23 cellular contexts compared by ENCODE assay signal in genomic region chr10:24869354-24870016, GRCh38.
DNase-seq lines count a peak whose midpoint lies in the region; ATAC-seq, FAIRE-seq and TF ChIP-seq lines count a peak whose summit lies in the region.
"Had no signal": no experiment of that assay in that cellular context is flagged by ENCODE, and none has a peak within 500 bp of the region (broad histone marks: within the 10 kb centered on the region; RNA-seq: fewer than 3 reads in every experiment).

No MANE protein-coding gene starts in this region.

- no peaks in the 10 kb centered on the region for H4K20me1 ChIP-seq in keratinocyte (ENCODE audit: control insufficient read depth, extremely low read depth, insufficient read depth, low read length)

- ATAC-seq in HG02981 (IDR thresholded peaks at IDR 0.05; ENCODE audit: unreplicated experiment) = no peak
- ATAC-seq: heart right ventricle; natural killer cell treated with Interleukin-12 subunit alpha and Interleukin-12 subunit beta and Interleukin-15 and Interleukin-18, amount 100 ng/mL, for 72 hours had no signal

- H3K27ac ChIP-seq in keratinocyte (ENCODE audit: control insufficient read depth, insufficient read depth, low read length) = no peak overlapping the region
- H3K27ac ChIP-seq: cardiac muscle cell, uterus had no signal

- peak; percentile 9 for FAIRE-seq in keratinocyte (lab: Jason Lieb, UNC)

- H3K36me3 ChIP-seq in MG63 (no peaks in the 10 kb centered on the region), keratinocyte (ENCODE audit: control insufficient read depth in 2 of 2, extremely low read depth in 1 of 2, insufficient read depth in 2 of 2, low read length in 2 of 2) (no peaks in the 10 kb centered on the region)
- H3K36me3 ChIP-seq: cardiac muscle cell, heart right ventricle, uterus had no signal

- H3K4me3 ChIP-seq in MG63 = no peak overlapping the region
- no peak overlapping the region for H3K4me3 ChIP-seq in astrocyte of the spinal cord (ENCODE audit: low read depth, low read length)
- no peak overlapping the region for H3K4me3 ChIP-seq in keratinocyte (ENCODE audit: control insufficient read depth in 2 of 3, extremely low read depth in 1 of 3, insufficient read depth in 2 of 3, low read depth in 1 of 3, low read length in 3 of 3)
- H3K4me3 ChIP-seq: cardiac muscle cell, heart right ventricle, uterus had no signal

- no peaks in the 10 kb centered on the region for H3K9me1 ChIP-seq in keratinocyte (ENCODE audit: control insufficient read depth, extremely low read depth, insufficient read depth, low read length)

- TF ChIP-seq CTCF in astrocyte of the spinal cord (IDR thresholded peaks at IDR 0.05; ENCODE audit: low read depth, low read length) (no peak), keratinocyte (optimal IDR thresholded peaks at IDR 0.05 in 1 of 3, IDR thresholded peaks at IDR 0.05 in 1 of 3, conservative IDR thresholded peaks at IDR 0.05 in 1 of 3; ENCODE audit: extremely low read depth in 1 of 3, insufficient read depth in 2 of 3, low read length in 3 of 3) (no peak)

- no peak overlapping the region for H3K9ac ChIP-seq in keratinocyte (ENCODE audit: control insufficient read depth, extremely low read depth, insufficient read depth, low read length)

- H3K79me2 ChIP-seq in keratinocyte (ENCODE audit: control insufficient read depth, insufficient read depth, low read length) = no peaks in the 10 kb centered on the region

- DNase-seq in DMS53 treated with DMSO at 0.1 percent for 48 hours (lab: John Stamatoyannopoulos, UW; ENCODE audit: unreplicated experiment) (peak; percentile 47), MG63 (peak; percentile 7), astrocyte of the spinal cord (ENCODE audit: low read depth, low spot score) (peak; percentile 68), keratinocyte (ENCODE audit: low read depth, low spot score) (no peak), NCI-H146 (lab: John Stamatoyannopoulos, UW) (no peak), islet precursor cell (no peak), activated gamma-delta T cell (lab: John Stamatoyannopoulos, UW) (no peak)
- DNase-seq: activated CD4-positive, CD25-positive, alpha-beta regulatory T cell treated with anti-CD3 and anti-CD28 coated beads, Interleukin-2, amount 50 U/mL, for 72 hours; activated CD8-positive, alpha-beta memory T cell treated with anti-CD3 and anti-CD28 coated beads for 24 hours; activated naive CD8-positive, alpha-beta T cell treated with anti-CD3 and anti-CD28 coated beads for 36 hours; Calu3; effector CD4-positive, alpha-beta T cell; GDM1; heart right ventricle; Karpas-422; mesendoderm; NCI-H1417 treated with DMSO at 0.1 percent for 48 hours; Right ventricle myocardium superior; stimulated activated CD4-positive, alpha-beta T cell treated with anti-CD3 and anti-CD28 coated beads, Interleukin-2, amount 100 ng/mL, for 48 hours; uterus had no signal

- dilution Hi-C loops in keratinocyte (cut with MboI; ENCODE audit: extremely low pct_ligation_motif_present, low sequenced_read_pairs) = no loop called here

- H2AFZ ChIP-seq in keratinocyte (ENCODE audit: control insufficient read depth, low read length) = no peak overlapping the region

- in situ Hi-C loops in astrocyte of the spinal cord (cut with HindIII; ENCODE audit: low sequenced_read_pairs) = no loop called here

- H3K4me1 ChIP-seq in keratinocyte (ENCODE audit: control insufficient read depth, extremely low read depth, insufficient read depth, low read length) = peaks cover 41% of the 10 kb centered on the region
- H3K4me1 ChIP-seq: uterus had no signal

- no peak overlapping the region for H3K4me2 ChIP-seq in keratinocyte (ENCODE audit: control insufficient read depth, extremely low read depth, insufficient read depth, low read depth, low read length)

- H3K9me3 ChIP-seq in MG63 = no peaks in the 10 kb centered on the region
- H3K9me3 ChIP-seq in keratinocyte (ENCODE audit: control insufficient read depth, low read depth, low read length) = no peaks in the 10 kb centered on the region
- H3K9me3 ChIP-seq: heart right ventricle, uterus had no signal

- H3K27me3 ChIP-seq in MG63 (no peaks in the 10 kb centered on the region), keratinocyte (ENCODE audit: control insufficient read depth, extremely low read depth, insufficient read depth, low read length) (no peaks in the 10 kb centered on the region)
- H3K27me3 ChIP-seq: cardiac muscle cell, heart right ventricle, uterus had no signal

Comparison
In these comparisons a context has a peak if more than half of its experiments do, and no peak if none do; other contexts are left out.
1. DNase-seq: peak in DMS53 treated with DMSO at 0.1 percent for 48 hours (single experiment), MG63 (single experiment) and astrocyte of the spinal cord (single experiment); none in keratinocyte (single experiment), NCI-H146 (single experiment), islet precursor cell (single experiment) and activated gamma-delta T cell (single experiment).